ENCODE assay signal across 8 cellular contexts in the genomic region with DNA sequence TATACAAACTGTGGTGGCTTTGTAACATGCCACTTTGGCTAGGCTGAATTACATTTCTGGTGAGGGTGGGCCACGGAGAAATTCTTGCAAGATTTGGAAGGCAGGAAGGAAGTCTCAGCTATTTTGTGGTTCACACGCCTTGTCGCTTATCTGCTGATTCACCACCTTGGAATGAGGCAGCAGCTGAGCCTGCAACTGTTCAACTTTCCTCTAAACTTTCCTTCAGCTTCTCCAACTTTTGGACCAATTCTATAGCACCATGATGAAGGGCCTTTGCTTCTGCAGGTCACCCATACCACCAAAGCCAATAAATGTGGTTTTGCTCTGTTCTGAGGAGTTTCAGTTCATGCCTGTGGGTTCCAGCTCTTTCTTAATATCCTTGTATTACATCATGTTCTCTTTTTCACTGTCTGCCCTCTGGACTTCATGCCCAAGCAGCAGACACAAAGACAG.
A peak's percentile ranks its signal among the peaks of the same experiment; 100 is the strongest.
DNase-seq lines count a peak whose midpoint lies in the region; ATAC-seq and TF ChIP-seq lines count a peak whose summit lies in the region.

No MANE protein-coding gene starts in this region.

- TF ChIP-seq CTCF in endothelial cell (IDR thresholded peaks at IDR 0.05; ENCODE audit: unreplicated experiment) (no peak), osteocyte (IDR thresholded peaks at IDR 0.05) (no peak), MM.1S (IDR thresholded peaks at IDR 0.05; ENCODE audit: low read length) (no peak)

- H2AFZ ChIP-seq in MM.1S (ENCODE audit: low read length) = no peak overlapping the region

- no peak overlapping the region for H3K4me2 ChIP-seq in MM.1S (ENCODE audit: low read depth, low read length)

- DNase-seq in GF-D8 (lab: John Stamatoyannopoulos, UW) (peak; percentile 95), OCI-M1 (lab: John Stamatoyannopoulos, UW) (peak; percentile 61), endothelial cell (ENCODE audit: low spot score) (peak; percentile 23), osteocyte (ENCODE audit: extremely low spot score, unreplicated experiment) (no peak), MM.1S (no peak), GM19240 (ENCODE audit: insufficient read length, low spot score) (no peak), HuH-7.5 (ENCODE audit: low spot score) (no peak)

- H3K27me3 ChIP-seq in MM.1S (replicated peaks; ENCODE audit: insufficient read depth, low read length) = no peaks in the 10 kb centered on the region

- H3K36me3 ChIP-seq in MM.1S (replicated peaks; ENCODE audit: insufficient read depth, low read length) = no peaks in the 10 kb centered on the region

- peak overlapping the region; percentile 84 for H3K27ac Mint-ChIP-seq in endothelial cell (ENCODE audit: unreplicated experiment)
- H3K27ac Mint-ChIP-seq in osteocyte (ENCODE audit: unreplicated experiment) = peak overlapping the region; percentile 97

- ATAC-seq in HG02870 (IDR thresholded peaks at IDR 0.05; ENCODE audit: unreplicated experiment) = no peak

- H3K4me1 ChIP-seq in MM.1S (ENCODE audit: low read length) = no peaks in the 10 kb centered on the region

- peaks cover 14% of the 10 kb centered on the region for H3K4me1 Mint-ChIP-seq in endothelial cell (ENCODE audit: unreplicated experiment)
- H3K4me1 Mint-ChIP-seq in osteocyte (ENCODE audit: unreplicated experiment) = peaks cover 71% of the 10 kb centered on the region

- H3K27ac ChIP-seq in MM.1S (ENCODE audit: low read length) = no peak overlapping the region

- no peak overlapping the region for H3K4me3 Mint-ChIP-seq in endothelial cell (ENCODE audit: unreplicated experiment)
- H3K4me3 Mint-ChIP-seq in osteocyte (ENCODE audit: unreplicated experiment) = no peak overlapping the region

- H3K4me3 ChIP-seq in MM.1S (ENCODE audit: low read length) = no peak overlapping the region

- H3K9me3 Mint-ChIP-seq in endothelial cell (ENCODE audit: unreplicated experiment) (no peaks in the 10 kb centered on the region), osteocyte (ENCODE audit: unreplicated experiment) (peaks cover 13% of the 10 kb centered on the region)

- no peak overlapping the region for H3K9ac ChIP-seq in MM.1S (ENCODE audit: low read length)

- no peaks in the 10 kb centered on the region for H3K9me3 ChIP-seq in MM.1S (replicated peaks; ENCODE audit: insufficient read depth, low read length)

- H3K9me2 ChIP-seq in MM.1S (replicated peaks; ENCODE audit: insufficient read depth, low read length) = no peaks in the 10 kb centered on the region

- no peaks in the 10 kb centered on the region for H4K20me1 ChIP-seq in MM.1S (ENCODE audit: insufficient read depth, low read length)

- H3K79me2 ChIP-seq in MM.1S (ENCODE audit: low read length) = no peaks in the 10 kb centered on the region

- H3K27me3 Mint-ChIP-seq in endothelial cell (ENCODE audit: unreplicated experiment) (no peaks in the 10 kb centered on the region), osteocyte (ENCODE audit: unreplicated experiment) (no peaks in the 10 kb centered on the region)

- H3K36me3 Mint-ChIP-seq in endothelial cell (ENCODE audit: low read depth, unreplicated experiment) (no peaks in the 10 kb centered on the region), osteocyte (ENCODE audit: unreplicated experiment) (peaks cover 6% of the 10 kb centered on the region)

- H3F3A ChIP-seq in MM.1S (ENCODE audit: insufficient read depth, low read length) = no peaks in the 10 kb centered on the region

Comparison
In these comparisons a context has a peak if more than half of its experiments do, and no peak if none do; other contexts are left out.
1. DNase-seq: peak in GF-D8 (single experiment), OCI-M1 (single experiment) and endothelial cell (single experiment); none in osteocyte (single experiment), MM.1S (single experiment), GM19240 (single experiment) and HuH-7.5 (single experiment).